Comparison of ENCODE assay signal across 9 cellular contexts in the genomic region with DNA sequence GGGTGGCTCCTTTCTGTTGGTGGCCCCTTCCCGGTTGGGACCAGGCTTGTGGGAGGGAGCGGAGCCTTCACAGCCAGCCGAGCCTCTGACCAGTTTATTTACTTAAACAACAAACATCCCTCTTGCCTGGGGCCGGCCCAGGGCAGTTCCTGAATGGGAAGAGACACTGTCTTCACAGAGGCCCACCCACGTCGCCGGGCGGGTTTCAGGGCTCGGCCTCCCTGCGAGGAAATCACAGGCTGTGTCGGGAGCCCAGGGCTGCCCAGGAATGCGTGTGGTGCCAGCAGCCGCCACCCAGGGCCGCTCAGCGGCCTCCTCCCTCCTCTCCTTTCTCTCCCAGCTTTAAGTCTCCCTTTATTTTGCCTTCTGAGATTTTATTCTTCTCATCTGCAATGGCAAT.
DNase-seq lines count a peak whose midpoint lies in the region; ATAC-seq and TF ChIP-seq lines count a peak whose summit lies in the region.
"Had no signal": no experiment of that assay in that cellular context is flagged by ENCODE, and none has a peak within 500 bp of the region (broad histone marks: within the 10 kb centered on the region; RNA-seq: fewer than 3 reads in every experiment).

No MANE protein-coding gene starts in this region.

- ATAC-seq in upper lobe of right lung = peak; percentile 52
- ATAC-seq in HG03565 (IDR thresholded peaks at IDR 0.05; ENCODE audit: unreplicated experiment) = no peak
- ATAC-seq in stimulated activated naive CD8-positive, alpha-beta T cell treated with anti-CD3 and anti-CD28 coated beads, Interleukin-15, Interleukin-2, amounts not matched to agents 100 U/mL and 50 U/mL, for 24 hours = no peak

- H3K27me3 ChIP-seq in HUES48 (ENCODE audit: control insufficient read depth, insufficient read depth, low read length) (no peaks in the 10 kb centered on the region), upper lobe of right lung (no peaks in the 10 kb centered on the region)

- TF ChIP-seq CTCF in upper lobe of right lung (IDR thresholded peaks at IDR 0.05) = no peak

- intact Hi-C loops in upper lobe of right lung (cut with DNase I) = no loop called here

- H3K36me3 ChIP-seq in HUES48 (ENCODE audit: control insufficient read depth, insufficient read depth, low read length) (no peaks in the 10 kb centered on the region), upper lobe of right lung (no peaks in the 10 kb centered on the region)

- H3K4me1 ChIP-seq in HUES48 (ENCODE audit: control insufficient read depth, insufficient read depth, low read length) (peaks cover 17% of the 10 kb centered on the region), upper lobe of right lung (no peaks in the 10 kb centered on the region)

- H3K4me3 ChIP-seq in HUES48 (ENCODE audit: low read depth, low read length) = no peak overlapping the region
- H3K4me3 ChIP-seq in upper lobe of right lung = no peak overlapping the region

- DNase-seq in cerebellum (ENCODE audit: low spot score) (peak; percentile 57), medulla oblongata (ENCODE audit: extremely low spot score) (peak; percentile 43), upper lobe of right lung (no peak), OCI-M1 (lab: John Stamatoyannopoulos, UW) (no peak)
- DNase-seq in stimulated activated naive CD8-positive, alpha-beta T cell treated with anti-CD3 and anti-CD28 coated beads, Interleukin-15, Interleukin-2, amounts not matched to agents 100 U/mL and 50 U/mL, for 24 hours = no peak
- DNase-seq: NCI-H187 treated with DMSO at 0.1 percent for 48 hours, T-helper 9 cell had no signal

- no peak overlapping the region for H3K9ac ChIP-seq in HUES48 (ENCODE audit: low read depth, low read length)

- H3K9me3 ChIP-seq in HUES48 (ENCODE audit: control insufficient read depth, insufficient read depth, low read length) = no peaks in the 10 kb centered on the region
- H3K9me3 ChIP-seq in upper lobe of right lung = no peaks in the 10 kb centered on the region

- H3K27ac ChIP-seq in HUES48 (ENCODE audit: low read depth, low read length) (peak overlapping the region; percentile 28), upper lobe of right lung (no peak overlapping the region)

Comparison
In these comparisons a context has a peak if more than half of its experiments do, and no peak if none do; other contexts are left out.
1. DNase-seq: peak in cerebellum (single experiment) and medulla oblongata (single experiment); none in upper lobe of right lung (single experiment), OCI-M1 (single experiment) and stimulated activated naive CD8-positive, alpha-beta T cell treated with anti-CD3 and anti-CD28 coated beads, Interleukin-15, Interleukin-2, amounts not matched to agents 100 U/mL and 50 U/mL, for 24 hours (single experiment).